Comparison of ENCODE assay signal across 8 cellular contexts in genomic region chr16:397736-398332, GRCh38. TPM values are rescaled to one million over a fixed set of nuclear protein-coding genes. Genes with fewer than 3 reads are reported as not detected.
DNase-seq lines count a peak whose midpoint lies in the region; ATAC-seq and TF ChIP-seq lines count a peak whose summit lies in the region.

No MANE protein-coding gene starts in this region.

- intact Hi-C loops in tibial artery (cut with DNase I; ENCODE audit: low total_unique reads) = no loop called here

- H3K36me3 ChIP-seq in mesenchymal stem cell (ENCODE audit: control insufficient read depth in 1 of 2, insufficient read depth in 2 of 2, low read depth in 1 of 2, low read length in 2 of 2) = peaks cover 15 to 23% of the 10 kb centered on the region in 2 experiments
- peaks cover 0 to 17% (median 0%) of the 10 kb centered on the region in 3 donors for H3K36me3 ChIP-seq in tibial artery

- no peak overlapping the region for H2BK5ac ChIP-seq in mesenchymal stem cell (ENCODE audit: low read depth, low read length, poor library complexity, severe bottlenecking)

- peaks cover 17% of the 10 kb centered on the region for H3K4me1 Mint-ChIP-seq in T-helper 1 cell treated with Interleukin-12 subunit alpha and Interleukin-12 subunit beta and Interleukin-4 antibody, amounts not matched to agents 30 μg/mL and 1 μg/mL, for 36 hours (ENCODE audit: low read depth)

- H4K91ac ChIP-seq in mesenchymal stem cell (ENCODE audit: low read length) = no peak overlapping the region

- peak overlapping the region; percentile 48 for H3K4me3 Mint-ChIP-seq in T-helper 1 cell treated with Interleukin-12 subunit alpha and Interleukin-12 subunit beta and Interleukin-4 antibody, amounts not matched to agents 30 μg/mL and 1 μg/mL, for 36 hours

- POLR2A ChIA-PET in AG04450 (lab: Yijun Ruan, JAX) = interaction anchor here (0.6 to 0.7 kb wide), 2 partner anchors 11 to 76 kb away, joined by 3 to 4 read pairs; no protein-coding TSS in a partner anchor

- H3K14ac ChIP-seq in mesenchymal stem cell (ENCODE audit: low read length in 2 of 2) = peak overlapping the region in 1 of 2 experiments; percentile 44

- peak overlapping the region; percentile 18 for H3K27ac Mint-ChIP-seq in T-helper 1 cell treated with Interleukin-12 subunit alpha and Interleukin-12 subunit beta and Interleukin-4 antibody, amounts not matched to agents 30 μg/mL and 1 μg/mL, for 36 hours

- DNase-seq in AG04450 (ENCODE audit: low read depth, low spot score) (no peak), GM13976 (ENCODE audit: low spot score) (peak; percentile 58), ecto neural progenitor cell (ENCODE audit: low spot score) (peak; percentile 90), mesenchymal stem cell (peak; percentile 91), tibial artery (peak; percentile 83 to 92)
- no peak for DNase-seq in activated CD8-positive, alpha-beta memory T cell treated with anti-CD3 and anti-CD28 coated beads for 24 hours

- H3K4me2 ChIP-seq in mesenchymal stem cell (ENCODE audit: low read length, poor library complexity, severe bottlenecking) = peak overlapping the region; percentile 60

- no peak overlapping the region for H3K23ac ChIP-seq in mesenchymal stem cell (ENCODE audit: low read length in 2 of 2)

- peak overlapping the region; percentile 70 for H3K9ac ChIP-seq in mesenchymal stem cell (ENCODE audit: low read length)

- H3K18ac ChIP-seq in mesenchymal stem cell (ENCODE audit: low read depth in 1 of 2, low read length in 2 of 2) = peak overlapping the region; percentile 37

- H3K27me3 Mint-ChIP-seq in T-helper 1 cell treated with Interleukin-12 subunit alpha and Interleukin-12 subunit beta and Interleukin-4 antibody, amounts not matched to agents 30 μg/mL and 1 μg/mL, for 36 hours (ENCODE audit: low read depth) = peaks cover 11% of the 10 kb centered on the region

- ATAC-seq in HG02884 (IDR thresholded peaks at IDR 0.05; ENCODE audit: unreplicated experiment) = no peak

- H3K4me1 ChIP-seq in mesenchymal stem cell (ENCODE audit: control insufficient read depth, insufficient read depth, low read depth, low read length) = peaks cover 30% of the 10 kb centered on the region
- peaks cover 0 to 34% (median 20%) of the 10 kb centered on the region in 4 donors for H3K4me1 ChIP-seq in tibial artery

- H3K9me3 Mint-ChIP-seq in T-helper 1 cell treated with Interleukin-12 subunit alpha and Interleukin-12 subunit beta and Interleukin-4 antibody, amounts not matched to agents 30 μg/mL and 1 μg/mL, for 36 hours = no peaks in the 10 kb centered on the region

- CTCF ChIA-PET in AG04450 (lab: Charles Lee) = no interaction called here

- WGBS in mesenchymal stem cell = 20% methylated on average over 25 of the region's 29 CpGs

- H3K27ac ChIP-seq in AG04450 (ENCODE audit: low read depth, low read length) = peak overlapping the region; percentile 47
- peak overlapping the region; percentile 55 for H3K27ac ChIP-seq in mesenchymal stem cell (ENCODE audit: low read length, poor library complexity, severe bottlenecking)
- H3K27ac ChIP-seq in tibial artery = peak overlapping the region; percentile 86 to 87

- peaks cover 3% of the 10 kb centered on the region for H3K36me3 Mint-ChIP-seq in T-helper 1 cell treated with Interleukin-12 subunit alpha and Interleukin-12 subunit beta and Interleukin-4 antibody, amounts not matched to agents 30 μg/mL and 1 μg/mL, for 36 hours (ENCODE audit: low read depth)

- H3K9me3 ChIP-seq in AG04450 (ENCODE audit: control insufficient read depth, insufficient read depth, low read length) (no peaks in the 10 kb centered on the region; the same call in 1 of the 2 replicates), mesenchymal stem cell (ENCODE audit: control insufficient read depth, low read length) (no peaks in the 10 kb centered on the region), tibial artery (no peaks in the 10 kb centered on the region)

- no peak overlapping the region for H2AFZ ChIP-seq in mesenchymal stem cell (ENCODE audit: low read depth, low read length)

- TF ChIP-seq CTCF in AG04450 (IDR thresholded peaks at IDR 0.05; ENCODE audit: low read depth, low read length) (peak; percentile 42), GM13976 (IDR thresholded peaks at IDR 0.05; ENCODE audit: borderline replicate concordance, control extremely low read depth, extremely low read depth, insufficient read depth, missing control alignments) (no peak), tibial artery (IDR thresholded peaks at IDR 0.05) (peak; percentile 68 to 71)

- in situ Hi-C loops in GM13976 (cut with MboI; ENCODE audit: low sequenced_read_pairs, unreplicated experiment) = no loop called here

- peak overlapping the region; percentile 71 for H2BK120ac ChIP-seq in mesenchymal stem cell (ENCODE audit: low read depth, low read length)

- peak overlapping the region; percentile 65 for H2BK15ac ChIP-seq in mesenchymal stem cell (ENCODE audit: low read depth, poor library complexity, severe bottlenecking)

- H3K79me1 ChIP-seq in mesenchymal stem cell (replicated peaks; ENCODE audit: low read length, poor library complexity, severe bottlenecking) = peaks cover 9% of the 10 kb centered on the region

- H3K27me3 ChIP-seq in AG04450 (ENCODE audit: control insufficient read depth, insufficient read depth, low read length) (no peaks in the 10 kb centered on the region), mesenchymal stem cell (ENCODE audit: control insufficient read depth in 1 of 2, insufficient read depth in 1 of 2, low read length in 2 of 2) (no peaks in the 10 kb centered on the region), tibial artery (no peaks in the 10 kb centered on the region)

- peak overlapping the region in 1 of 2 experiments; percentile 71 for H3K4ac ChIP-seq in mesenchymal stem cell (ENCODE audit: low read depth in 1 of 2, low read length in 2 of 2)

- H2BK12ac ChIP-seq in mesenchymal stem cell (ENCODE audit: low read length in 2 of 2) = peak overlapping the region in 1 of 2 experiments; percentile 6

- H3K4me3 ChIP-seq in AG04450 (ENCODE audit: low read depth, low read length) (peak overlapping the region; percentile 21; the same call in 1 of the 2 replicates), mesenchymal stem cell (ENCODE audit: insufficient read depth in 1 of 2, low read depth in 1 of 2, low read length in 2 of 2) (peak overlapping the region; percentile 4 to 65), tibial artery (peak overlapping the region; percentile 73 to 75)

- H4K8ac ChIP-seq in mesenchymal stem cell (ENCODE audit: low read length) = peak overlapping the region; percentile 59

- peak overlapping the region; percentile 9 for H2AK5ac ChIP-seq in mesenchymal stem cell (ENCODE audit: low read length, severe bottlenecking)

RNA-seq across cellular contexts. Expression of gene NME4, which starts 0.8 kb away (rescaled TPM):
- polyA plus RNA-seq in AG04450 (2011; rRNA removed) = 156 and 198 TPM in 2 replicates
- 79.2 and 129 TPM in 2 replicates for polyA minus RNA-seq in AG04450 (2011; rRNA and poly(A)+ RNA removed)
- polyA plus RNA-seq in mesenchymal stem cell (2013, experiment 1 of 2) = 411 TPM
- polyA plus RNA-seq in mesenchymal stem cell (2013, experiment 2 of 2) = 395 TPM

RNA-seq across cellular contexts. Expression of gene DECR2, which starts 3.9 kb away (rescaled TPM):
- polyA plus RNA-seq in AG04450 (2011; rRNA removed) = 11.6 and 16.0 TPM in 2 replicates
- polyA minus RNA-seq in AG04450 (2011; rRNA and poly(A)+ RNA removed) = 7.1 and 10.6 TPM in 2 replicates
- polyA plus RNA-seq in mesenchymal stem cell (2013, experiment 1 of 2) = 21.5 TPM
- 21.2 TPM for polyA plus RNA-seq in mesenchymal stem cell (2013, experiment 2 of 2)

RNA-seq across cellular contexts. Expression of gene PGAP6, which starts 16.1 kb away (rescaled TPM):
- 40.8 and 68.0 TPM in 2 replicates for polyA plus RNA-seq in AG04450 (2011; rRNA removed)
- 56.0 and 96.7 TPM in 2 replicates for polyA minus RNA-seq in AG04450 (2011; rRNA and poly(A)+ RNA removed)
- 84.3 TPM for polyA plus RNA-seq in mesenchymal stem cell (2013, experiment 1 of 2)
- polyA plus RNA-seq in mesenchymal stem cell (2013, experiment 2 of 2) = 88.5 TPM

RNA-seq across cellular contexts. Expression of gene MRPL28, which starts 27.5 kb away (rescaled TPM):
- 144 and 157 TPM in 2 replicates for polyA plus RNA-seq in AG04450 (2011; rRNA removed)
- polyA minus RNA-seq in AG04450 (2011; rRNA and poly(A)+ RNA removed) = 32.7 and 46.2 TPM in 2 replicates
- 82.6 TPM for polyA plus RNA-seq in mesenchymal stem cell (2013, experiment 1 of 2)
- 81.5 TPM for polyA plus RNA-seq in mesenchymal stem cell (2013, experiment 2 of 2)

RNA-seq across cellular contexts. Expression of gene RAB11FIP3, which starts 27.6 kb away (rescaled TPM):
- polyA plus RNA-seq in AG04450 (2011; rRNA removed) = 6.9 and 9.7 TPM in 2 replicates
- polyA minus RNA-seq in AG04450 (2011; rRNA and poly(A)+ RNA removed) = 9.5 and 9.9 TPM in 2 replicates
- polyA plus RNA-seq in mesenchymal stem cell (2013, experiment 1 of 2) = 15.0 TPM
- 14.4 TPM for polyA plus RNA-seq in mesenchymal stem cell (2013, experiment 2 of 2)

Comparison
In these comparisons a context has a peak if more than half of its experiments do, and no peak if none do; other contexts are left out.
1. DNase-seq: peak in GM13976 (single experiment), ecto neural progenitor cell (single experiment), mesenchymal stem cell (single experiment) and tibial artery (2 of 2); none in AG04450 (single experiment) and activated CD8-positive, alpha-beta memory T cell treated with anti-CD3 and anti-CD28 coated beads for 24 hours (single experiment).
2. H3K4me3 ChIP-seq: peak in every context shown above with its lines; median percentile 74 in tibial artery; 34 in mesenchymal stem cell; 21 in AG04450.
3. Peak in every context shown above with its lines, with median percentiles within 50 percentile points of each other: H3K27ac ChIP-seq.